Comparison of ENCODE assay signal across 18 cellular contexts in genomic region chr5:173319610-173320100, GRCh38. TPM values are rescaled to one million over a fixed set of nuclear protein-coding genes. Genes with fewer than 3 reads are reported as not detected.
DNase-seq lines count a peak whose midpoint lies in the region; ATAC-seq and TF ChIP-seq lines count a peak whose summit lies in the region.
"Had no signal": no experiment of that assay in that cellular context is flagged by ENCODE, and none has a peak within 500 bp of the region (broad histone marks: within the 10 kb centered on the region; RNA-seq: fewer than 3 reads in every experiment).

No MANE protein-coding gene starts in this region.

- no peaks in the 10 kb centered on the region for H3K4me1 ChIP-seq in Caco-2
- H3K4me1 ChIP-seq in left lung, result peaks cover 0 to 20% of the 10 kb centered on the region in 2 donors
- H3K4me1 ChIP-seq in sigmoid colon, result peaks cover 0 to 73% (median 63%) of the 10 kb centered on the region in 4 donors

- intact Hi-C loops in Caco-2 (cut with micrococcal nuclease; ENCODE audit: unreplicated experiment) (no loop called here), left lung (cut with DNase I) (no loop called here), sigmoid colon (cut with DNase I) (loop anchor here (10.0 kb wide), 1 partner anchor 565 kb away; the partner anchor contains the start of gene CPEB4), sciatic nerve (cut with DNase I) (no loop called here)

- CTCF ChIA-PET in Caco-2 (lab: Charles Lee), result interaction anchor here (0.6 kb wide), 1 partner anchor 10 kb away, joined by 3 read pairs; no protein-coding TSS in a partner anchor

- peaks cover 16% of the 10 kb centered on the region for H3K36me3 ChIP-seq in Caco-2 (ENCODE audit: control insufficient read depth, insufficient read depth, low read length)
- H3K36me3 ChIP-seq in left lung, result no peaks in the 10 kb centered on the region
- no peaks in the 10 kb centered on the region for H3K36me3 ChIP-seq in sigmoid colon

- H3K36me3 Mint-ChIP-seq in Caco-2 (ENCODE audit: insufficient read depth, unreplicated experiment) (peaks cover 100% of the 10 kb centered on the region), chondrocyte (ENCODE audit: low read depth) (peaks cover 80% of the 10 kb centered on the region)

- POLR2A ChIA-PET in Caco-2 (lab: Charles Lee), result interaction anchor here (9.8 kb wide), 1 partner anchor 9 kb away, joined by 72 read pairs; the partner anchor contains the start of gene STC2

- H3K4me3 ChIP-seq in Caco-2 (ENCODE audit: low read depth, low read length) (no peak overlapping the region), left lung (no peak overlapping the region), sigmoid colon (no peak overlapping the region)
- H3K4me3 ChIP-seq: K562 had no signal

- no peak overlapping the region for H3K27ac ChIP-seq in left lung
- H3K27ac ChIP-seq in sigmoid colon, result peak overlapping the region; percentile 81 to 85 (median 84)
- H3K27ac ChIP-seq: C4-2B, epithelial cell of prostate had no signal

- H3K27me3 Mint-ChIP-seq in Caco-2 (ENCODE audit: insufficient read depth, unreplicated experiment) (no peaks in the 10 kb centered on the region), chondrocyte (ENCODE audit: low read depth) (no peaks in the 10 kb centered on the region)

- no peaks in the 10 kb centered on the region for H3K27me3 ChIP-seq in Caco-2 (replicated peaks; ENCODE audit: control insufficient read depth, insufficient read depth, low read length)
- peaks cover 0 to 55% of the 10 kb centered on the region in 2 donors for H3K27me3 ChIP-seq in left lung
- no peaks in the 10 kb centered on the region for H3K27me3 ChIP-seq in sigmoid colon

- H3K4me3 Mint-ChIP-seq in Caco-2 (ENCODE audit: unreplicated experiment) (peak overlapping the region; percentile 28), chondrocyte (ENCODE audit: unreplicated experiment) (peak overlapping the region; percentile 54)
- H3K4me3 Mint-ChIP-seq: activated CD8-positive, alpha-beta memory T cell treated with anti-CD3 and anti-CD28 coated beads, Interleukin-2, amount 10 ng/mL, durations not matched to agents 7 days and 5 days had no signal

- H3K4me1 Mint-ChIP-seq in Caco-2 (ENCODE audit: low read depth, unreplicated experiment), result peaks cover 44% of the 10 kb centered on the region
- peaks cover 99% of the 10 kb centered on the region for H3K4me1 Mint-ChIP-seq in chondrocyte (ENCODE audit: low read depth)

- WGBS in sigmoid colon, 2 donors, result 79 to 80% methylated on average over 6 of the region's 6 CpGs

- H3K27ac Mint-ChIP-seq in Caco-2 (ENCODE audit: unreplicated experiment), result no peak overlapping the region
- peak overlapping the region; percentile 100 for H3K27ac Mint-ChIP-seq in chondrocyte (ENCODE audit: unreplicated experiment)
- H3K27ac Mint-ChIP-seq: activated CD8-positive, alpha-beta memory T cell treated with anti-CD3 and anti-CD28 coated beads, Interleukin-2, amount 10 ng/mL, durations not matched to agents 7 days and 5 days had no signal

- TF ChIP-seq CTCF in Caco-2 (IDR thresholded peaks at IDR 0.05; ENCODE audit: insufficient read depth in 1 of 2, low read depth in 1 of 2, low read length in 1 of 2, severe bottlenecking in 1 of 2, unreplicated experiment in 1 of 2) (no peak), chondrocyte (IDR thresholded peaks at IDR 0.05) (no peak), left lung (IDR thresholded peaks at IDR 0.05) (no peak), sigmoid colon (IDR thresholded peaks at IDR 0.05) (no peak)

- peak in 1 of 2 experiments; percentile 26 for DNase-seq in Caco-2
- no peak for DNase-seq in chondrocyte (ENCODE audit: low spot score)
- no peak for DNase-seq in left lung
- no peak for DNase-seq in sigmoid colon
- no peak for DNase-seq in sciatic nerve (ENCODE audit: low spot score)
- no peak for DNase-seq in activated CD4-positive, alpha-beta T cell treated with anti-CD3 and anti-CD28 coated beads for 1 hour
- DNase-seq: activated CD4-positive, alpha-beta T cell treated with anti-CD3 and anti-CD28 coated beads for 48 hours; activated CD8-positive, alpha-beta memory T cell treated with anti-CD3 and anti-CD28 coated beads, Interleukin-2, amount 10 ng/mL, durations not matched to agents 7 days and 5 days; DMS79 treated with DMSO at 0.1 percent for 48 hours; NCI-H2029; NCI-H446 treated with DMSO at 0.1 percent for 48 hours; stimulated activated CD4-positive, alpha-beta T cell treated with anti-CD3 and anti-CD28 coated beads, Interleukin-2, amount 100 ng/mL, for 48 hours; SW 1271 had no signal

- H3K9me3 ChIP-seq in Caco-2 (no peaks in the 10 kb centered on the region), left lung (no peaks in the 10 kb centered on the region), sigmoid colon (no peaks in the 10 kb centered on the region)

- TF ChIP-seq EP300 in sigmoid colon (IDR thresholded peaks at IDR 0.05), result no peak

- H3K9me3 Mint-ChIP-seq in Caco-2 (ENCODE audit: unreplicated experiment) (no peaks in the 10 kb centered on the region), chondrocyte (ENCODE audit: low read depth) (no peaks in the 10 kb centered on the region)

- BruUV-seq in Caco-2 (replicated peaks; lab: Mats Ljungman, UMichigan), result no TSS peak

- ATAC-seq in left lung (peak; percentile 29), HG03460 (IDR thresholded peaks at IDR 0.05; ENCODE audit: unreplicated experiment) (no peak), GM18502 (IDR thresholded peaks at IDR 0.05; ENCODE audit: poor library complexity, unreplicated experiment) (no peak), sciatic nerve (no peak)
- ATAC-seq: activated CD8-positive, alpha-beta memory T cell treated with anti-CD3 and anti-CD28 coated beads, Interleukin-2, amount 10 ng/mL, durations not matched to agents 7 days and 5 days; K562 had no signal

- no peak for TF ChIP-seq POLR2A in sigmoid colon (IDR thresholded peaks at IDR 0.05)

RNA-seq across cellular contexts. Expression of gene STC2, which starts 8.6 kb away (rescaled TPM):
- total RNA-seq in Caco-2 (2022) (190 and 224 TPM in 2 replicates), chondrocyte (321 to 1,121 TPM (median 1,110 TPM) in 3 replicates), left lung (1 to 10 TPM; 2.9 to 5.5 TPM), sigmoid colon (10 to 100 TPM in 3 of 4 donors, 1 to 10 TPM in 1; 9.9 to 40.7 (median 20.9) TPM), sciatic nerve (3.6 TPM)
- polyA plus RNA-seq in sigmoid colon, result 1 to 10 TPM in 1 of 3 donors, not detected in 2; 3.3 TPM

Comparison
In these comparisons a context has a peak if more than half of its experiments do, and no peak if none do; other contexts are left out.
1. H3K27ac ChIP-seq: peak in sigmoid colon (4 of 4); none in left lung (0 of 2).